19 cellular contexts compared by ENCODE assay signal in the genomic region with DNA sequence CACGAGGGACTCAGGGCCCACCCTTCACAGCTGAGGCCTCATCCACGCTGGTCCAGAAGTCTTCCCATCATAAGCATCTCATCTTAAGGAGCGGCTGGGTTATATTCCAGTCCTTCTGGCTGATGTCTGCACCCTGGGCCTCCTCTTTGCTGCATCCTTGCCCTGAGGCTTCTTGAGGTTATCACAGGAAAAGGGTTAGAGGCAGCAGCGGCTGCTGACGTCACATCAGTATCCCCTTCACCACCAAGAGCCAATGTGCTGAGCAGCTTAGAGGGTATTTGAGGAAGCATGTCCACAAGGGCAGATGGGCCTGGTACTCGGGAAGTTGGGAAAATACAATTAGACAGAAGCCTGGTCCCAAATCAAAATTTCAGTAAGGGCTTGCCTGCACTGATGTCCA.
A peak's percentile ranks its signal among the peaks of the same experiment; 100 is the strongest.
DNase-seq lines count a peak whose midpoint lies in the region; ATAC-seq and TF ChIP-seq lines count a peak whose summit lies in the region.
"Had no signal": no experiment of that assay in that cellular context is flagged by ENCODE, and none has a peak within 500 bp of the region (broad histone marks: within the 10 kb centered on the region; RNA-seq: fewer than 3 reads in every experiment).

No MANE protein-coding gene starts in this region.

- H3K36me3 ChIP-seq in naive thymus-derived CD4-positive, alpha-beta T cell (ENCODE audit: control insufficient read depth in 2 of 3, insufficient read depth in 3 of 3, low read length in 3 of 3): no peaks in the 10 kb centered on the region
- no peaks in the 10 kb centered on the region for H3K36me3 ChIP-seq in upper lobe of right lung

- H3K27me3 Mint-ChIP-seq in activated T-helper 17 cell treated with anti-CD3 and anti-CD28 coated beads, Interleukin-2, amount 50 U/mL, for 72 hours: no peaks in the 10 kb centered on the region
- H3K27me3 Mint-ChIP-seq in naive thymus-derived CD4-positive, alpha-beta T cell: no peaks in the 10 kb centered on the region

- TF ChIP-seq CTCF in upper lobe of right lung (IDR thresholded peaks at IDR 0.05): no peak

- POLR2A ChIA-PET in naive thymus-derived CD4-positive, alpha-beta T cell (lab: Charles Lee): interaction anchor here (0.7 to 1.4 kb wide), 2 partner anchors 13 to 319 kb away, joined by 3 to 4 read pairs; no protein-coding TSS in a partner anchor

- H3K4me3 ChIP-seq in naive thymus-derived CD4-positive, alpha-beta T cell (ENCODE audit: low read length): no peak overlapping the region
- no peak overlapping the region for H3K4me3 ChIP-seq in upper lobe of right lung
- H3K4me3 ChIP-seq: testis had no signal

- DNase-seq in activated gamma-delta T cell treated with Interleukin-2 at 50 U/mL for 16 hours (peak; percentile 52), activated gamma-delta T cell (lab: John Stamatoyannopoulos, UW) (no peak), upper lobe of right lung (no peak), DMS 273 (lab: John Stamatoyannopoulos, UW; ENCODE audit: unreplicated experiment) (no peak)
- no peak for DNase-seq in naive thymus-derived CD4-positive, alpha-beta T cell
- DNase-seq: activated naive CD4-positive, alpha-beta T cell; head of caudate nucleus; left cardiac atrium; NCI-H1417; posterior cingulate gyrus; stimulated activated CD4-positive, alpha-beta T cell treated with anti-CD3 and anti-CD28 coated beads, Interleukin-15, amount 100 ng/mL, for 24 hours; testis had no signal

- H3K9me3 Mint-ChIP-seq in activated T-helper 17 cell treated with anti-CD3 and anti-CD28 coated beads, Interleukin-2, amount 50 U/mL, for 72 hours: no peaks in the 10 kb centered on the region
- H3K9me3 Mint-ChIP-seq in naive thymus-derived CD4-positive, alpha-beta T cell: peaks cover 0 to 5% (median 0%) of the 10 kb centered on the region in 11 donors
- H3K9me3 Mint-ChIP-seq: nephron had no signal

- H3K36me3 Mint-ChIP-seq in activated T-helper 17 cell treated with anti-CD3 and anti-CD28 coated beads, Interleukin-2, amount 50 U/mL, for 72 hours (ENCODE audit: low read depth): no peaks in the 10 kb centered on the region
- H3K36me3 Mint-ChIP-seq in naive thymus-derived CD4-positive, alpha-beta T cell: peaks cover 0 to 42% (median 0%) of the 10 kb centered on the region in 5 donors
- H3K36me3 Mint-ChIP-seq: IgD-negative memory B cell had no signal

- H3K27me3 ChIP-seq in naive thymus-derived CD4-positive, alpha-beta T cell (ENCODE audit: control insufficient read depth in 2 of 2, insufficient read depth in 2 of 2, low read length in 2 of 2): no peaks in the 10 kb centered on the region
- no peaks in the 10 kb centered on the region for H3K27me3 ChIP-seq in upper lobe of right lung
- H3K27me3 ChIP-seq: testis had no signal

- CTCF ChIA-PET in naive thymus-derived CD4-positive, alpha-beta T cell (lab: Charles Lee): no interaction called here

- intact Hi-C loops in naive thymus-derived CD4-positive, alpha-beta T cell (cut with micrococcal nuclease): no loop called here
- intact Hi-C loops in upper lobe of right lung (cut with DNase I): no loop called here

- H3K4me1 Mint-ChIP-seq in activated T-helper 17 cell treated with anti-CD3 and anti-CD28 coated beads, Interleukin-2, amount 50 U/mL, for 72 hours: peaks cover 15% of the 10 kb centered on the region
- peaks cover 19 to 89% (median 47%) of the 10 kb centered on the region in 7 donors for H3K4me1 Mint-ChIP-seq in naive thymus-derived CD4-positive, alpha-beta T cell
- H3K4me1 Mint-ChIP-seq: IgD-negative memory B cell, nephron had no signal

- H3K4me1 ChIP-seq in naive thymus-derived CD4-positive, alpha-beta T cell (ENCODE audit: control insufficient read depth in 2 of 2, insufficient read depth in 2 of 2, low read length in 2 of 2): peaks cover 20 to 43% of the 10 kb centered on the region in 2 donors
- H3K4me1 ChIP-seq in upper lobe of right lung: no peaks in the 10 kb centered on the region
- H3K4me1 ChIP-seq: testis had no signal

- no peak overlapping the region for H3K27ac ChIP-seq in naive thymus-derived CD4-positive, alpha-beta T cell (ENCODE audit: low read depth, low read length)
- no peak overlapping the region for H3K27ac ChIP-seq in upper lobe of right lung
- H3K27ac ChIP-seq: C4-2B, epithelial cell of prostate, testis had no signal

- no peaks in the 10 kb centered on the region for H3K9me3 ChIP-seq in naive thymus-derived CD4-positive, alpha-beta T cell (ENCODE audit: control insufficient read depth in 2 of 3, low read length in 3 of 3)
- no peaks in the 10 kb centered on the region for H3K9me3 ChIP-seq in upper lobe of right lung
- H3K9me3 ChIP-seq: testis had no signal

- H3K27ac Mint-ChIP-seq in activated T-helper 17 cell treated with anti-CD3 and anti-CD28 coated beads, Interleukin-2, amount 50 U/mL, for 72 hours: peak overlapping the region; percentile 46
- peak overlapping the region in 2 of 9 donors; percentile 58 to 69 for H3K27ac Mint-ChIP-seq in naive thymus-derived CD4-positive, alpha-beta T cell
- H3K27ac Mint-ChIP-seq: nephron had no signal

- no peak for ATAC-seq in activated T-helper 17 cell treated with anti-CD3 and anti-CD28 coated beads, Interleukin-2, amount 50 U/mL, for 72 hours (replicated peaks)
- peak; percentile 72 for ATAC-seq in naive thymus-derived CD4-positive, alpha-beta T cell
- ATAC-seq in upper lobe of right lung (peak; percentile 13), HG02885 (IDR thresholded peaks at IDR 0.05; ENCODE audit: poor library complexity, unreplicated experiment) (no peak), GM21390 (IDR thresholded peaks at IDR 0.05; ENCODE audit: unreplicated experiment) (no peak)
- ATAC-seq: left cardiac atrium had no signal

- H3K4me3 Mint-ChIP-seq in activated T-helper 17 cell treated with anti-CD3 and anti-CD28 coated beads, Interleukin-2, amount 50 U/mL, for 72 hours: peak overlapping the region; percentile 11
- H3K4me3 Mint-ChIP-seq in naive thymus-derived CD4-positive, alpha-beta T cell: peak overlapping the region in 2 of 10 donors; percentile 45 to 64
- H3K4me3 Mint-ChIP-seq: nephron had no signal

Comparison
In these comparisons a context has a peak if more than half of its experiments do, and no peak if none do; other contexts are left out.
1. ATAC-seq: peak in naive thymus-derived CD4-positive, alpha-beta T cell (single experiment) and upper lobe of right lung (single experiment); none in activated T-helper 17 cell treated with anti-CD3 and anti-CD28 coated beads, Interleukin-2, amount 50 U/mL, for 72 hours (single experiment), HG02885 (single experiment) and GM21390 (single experiment).